Comparison of ENCODE assay signal across 8 cellular contexts in the genomic region with DNA sequence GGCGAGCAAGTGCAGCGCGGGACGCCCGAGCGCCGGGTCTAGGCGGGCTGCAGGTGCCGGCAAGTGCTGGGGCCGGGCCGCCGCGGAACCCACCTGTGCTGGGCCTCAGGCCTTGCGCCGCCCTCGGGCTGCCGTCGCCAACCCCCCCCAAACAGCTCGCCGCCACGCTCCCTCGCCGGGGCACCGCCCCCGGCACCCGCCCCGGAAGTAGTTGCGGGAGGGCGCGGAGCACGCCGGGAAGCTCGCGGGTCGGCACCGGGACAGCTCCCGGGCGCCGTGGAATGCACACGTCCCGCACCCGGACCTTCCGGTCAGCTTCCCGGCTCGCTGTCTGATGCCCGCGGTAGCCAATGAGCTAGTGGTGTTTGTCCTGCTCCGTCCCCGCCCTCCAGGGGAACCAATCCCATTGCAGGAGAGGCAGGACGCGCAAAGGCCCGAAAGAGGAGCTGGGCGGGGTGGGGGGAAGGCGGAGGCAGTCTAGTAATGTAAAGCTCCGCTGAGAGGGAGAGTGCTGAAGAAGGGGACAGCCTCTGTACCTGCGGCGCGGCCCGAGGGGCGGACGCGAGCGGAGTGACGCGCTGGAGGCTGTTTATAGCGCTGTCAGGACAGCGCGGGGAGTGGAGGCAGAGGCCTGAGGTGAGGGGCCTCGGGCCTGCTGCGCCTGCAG. TPM values are rescaled to one million over a fixed set of nuclear protein-coding genes. Genes with fewer than 3 reads are reported as not detected.
DNase-seq lines count a peak whose midpoint lies in the region; ATAC-seq and TF ChIP-seq lines count a peak whose summit lies in the region.

A gene with protein sequence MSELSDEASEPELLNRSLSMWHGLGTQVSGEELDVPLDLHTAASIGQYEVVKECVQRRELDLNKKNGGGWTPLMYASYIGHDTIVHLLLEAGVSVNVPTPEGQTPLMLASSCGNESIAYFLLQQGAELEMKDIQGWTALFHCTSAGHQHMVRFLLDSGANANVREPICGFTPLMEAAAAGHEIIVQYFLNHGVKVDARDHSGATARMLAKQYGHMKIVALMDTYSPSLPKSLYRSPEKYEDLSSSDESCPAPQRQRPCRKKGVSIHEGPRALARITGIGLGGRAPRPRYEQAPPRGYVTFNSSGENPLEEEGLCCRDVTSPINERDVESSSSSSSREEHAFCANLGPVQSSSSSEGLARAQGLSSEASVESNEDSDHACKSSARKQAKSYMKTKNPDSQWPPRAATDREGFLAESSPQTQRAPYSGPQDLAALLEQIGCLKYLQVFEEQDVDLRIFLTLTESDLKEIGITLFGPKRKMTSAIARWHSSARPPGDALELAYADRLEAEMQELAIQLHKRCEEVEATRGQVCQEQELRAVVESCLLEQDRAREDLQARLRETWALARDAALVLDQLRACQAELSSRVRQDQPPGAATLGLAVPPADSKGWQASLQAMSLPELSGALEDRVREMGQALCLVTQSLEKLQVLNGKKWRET (minus strand): TSS at position 209 of the 667 bp plus-strand sequence. CDS start 4,122 bp downstream, outside the sequence.
A gene (plus strand): TSS at position 475 of the 667 bp plus-strand sequence. CDS start 1,978 bp downstream, outside the sequence.

- 0 to 1% methylated on average over 5 to 37 of the region's 70 CpGs for WGBS in gastroesophageal sphincter (ENCODE audit: low coverage in 1 of 2), 2 donors

- H3K4me1 ChIP-seq in HAP-1 (peaks cover 3% of the 10 kb centered on the region; the same call in 1 of the 2 replicates), SJCRH30 (peaks cover 3% of the 10 kb centered on the region; the same call in 1 of the 2 replicates), gastroesophageal sphincter (peaks cover 0 to 31% (median 5%) of the 10 kb centered on the region in 3 donors), neutrophil (ENCODE audit: control insufficient read depth in 1 of 2, insufficient read depth in 1 of 2, low read depth in 1 of 2, low read length in 1 of 2) (peaks cover 19% of the 10 kb centered on the region in 2 experiments)

- in situ Hi-C loops in HAP-1 (cut with MboI; ENCODE audit: low sequenced_read_pairs) = no loop called here

- H3K27ac ChIP-seq in SJCRH30 (peak within 1 kb of the TSS; percentile 19; the same call in 1 of the 2 replicates), gastroesophageal sphincter (peak within 1 kb of the TSS; percentile 40 to 94 (median 88)), neutrophil (peak within 1 kb of the TSS; percentile 76), substantia nigra (ENCODE audit: low read depth, low read length, poor library complexity, severe bottlenecking) (peak within 1 kb of the TSS; percentile 62)

- TF ChIP-seq POLR2A in gastroesophageal sphincter (IDR thresholded peaks at IDR 0.05) = peak; percentile 21 to 30

- no peak for TF ChIP-seq EP300 in gastroesophageal sphincter (IDR thresholded peaks at IDR 0.05)

- peak; percentile 75 for DNase-seq in GDM1 (lab: John Stamatoyannopoulos, UW)
- peak; percentile 93 to 98 for DNase-seq in HAP-1 (ENCODE audit: low spot score in 2 of 2)
- peak; percentile 99 for DNase-seq in MG63
- DNase-seq in SJCRH30 = peak; percentile 95 to 96
- DNase-seq in activated naive CD4-positive, alpha-beta T cell treated with Interleukin-2 at 50 U/mL for 16 hours = peak; percentile 86
- DNase-seq in substantia nigra (lab: John Stamatoyannopoulos, UW) = peak; percentile 60 to 98 (median 93)

- peak; percentile 99 for ATAC-seq in gastroesophageal sphincter

- H3K9me3 ChIP-seq in HAP-1 (no peaks in the 10 kb centered on the region), MG63 (no peaks in the 10 kb centered on the region), SJCRH30 (replicated peaks) (no peaks in the 10 kb centered on the region), gastroesophageal sphincter (no peaks in the 10 kb centered on the region), neutrophil (no peaks in the 10 kb centered on the region)

- H3K27me3 ChIP-seq in HAP-1 (ENCODE audit: low read depth) (no peaks in the 10 kb centered on the region), MG63 (no peaks in the 10 kb centered on the region), SJCRH30 (no peaks in the 10 kb centered on the region), gastroesophageal sphincter (no peaks in the 10 kb centered on the region), neutrophil (no peaks in the 10 kb centered on the region)

- peak in 1 of 4 experiments; percentile 3 for TF ChIP-seq CTCF in gastroesophageal sphincter (IDR thresholded peaks at IDR 0.05)
- TF ChIP-seq CTCF in neutrophil (IDR thresholded peaks at IDR 0.05) = peak; percentile 33

- peaks cover 7% of the 10 kb centered on the region for H3K36me3 ChIP-seq in HAP-1 (replicated peaks)
- peaks cover 24% of the 10 kb centered on the region for H3K36me3 ChIP-seq in MG63
- peaks cover 4% of the 10 kb centered on the region; the same call in 1 of the 2 replicates for H3K36me3 ChIP-seq in SJCRH30
- H3K36me3 ChIP-seq in gastroesophageal sphincter = peaks cover 0 to 27% of the 10 kb centered on the region in 2 donors
- H3K36me3 ChIP-seq in neutrophil = no peaks in the 10 kb centered on the region

- H3K4me3 ChIP-seq in HAP-1 (peak within 1 kb of the TSS; percentile 92), MG63 (peak within 1 kb of the TSS; percentile 87), SJCRH30 (peak within 1 kb of the TSS; percentile 79), gastroesophageal sphincter (peak within 1 kb of the TSS; percentile 61 to 95), neutrophil (ENCODE audit: low read depth in 1 of 2, low read length in 1 of 2) (peak within 1 kb of the TSS; percentile 82 to 97)

RNA-seq across cellular contexts. Expression of the first gene that starts in this region (rescaled TPM):
- total RNA-seq in MG63 (2014; rRNA removed; shearing (Covaris generic); ENCODE audit: low replicate concordance) = 23.6 and 25.8 TPM in 2 replicates
- total RNA-seq in SJCRH30 (2014; rRNA removed; shearing (Covaris generic)) = 10.0 and 10.9 TPM in 2 replicates
- 10 to 100 TPM; 23.3 to 47.8 (median 27.6) TPM for total RNA-seq in gastroesophageal sphincter

RNA-seq across cellular contexts. Expression of the second gene that starts in this region (rescaled TPM):
- total RNA-seq in MG63 (2014; rRNA removed; shearing (Covaris generic); ENCODE audit: low replicate concordance) = 2.8 and 3.4 TPM in 2 replicates
- total RNA-seq in SJCRH30 (2014; rRNA removed; shearing (Covaris generic)) = 0.06 and 0.25 TPM in 2 replicates
- under 1 TPM; 0.54 to 0.89 (median 0.65) TPM for total RNA-seq in gastroesophageal sphincter

Comparison
In these comparisons a context has a peak if more than half of its experiments do, and no peak if none do; other contexts are left out.
1. Peak in every context shown above with its lines: DNase-seq, ATAC-seq, H3K4me3 ChIP-seq and H3K27ac ChIP-seq.
2. H3K27ac ChIP-seq: peak in every context shown above with its lines; median percentile 88 in gastroesophageal sphincter; 76 in neutrophil; 62 in substantia nigra; 19 in SJCRH30.